In genomic region chr11:76783294-76783900, GRCh38 we compare ENCODE assay signal across 8 cellular contexts. TPM values are rescaled to one million over a fixed set of nuclear protein-coding genes. Genes with fewer than 3 reads are reported as not detected.
A peak's percentile ranks its signal among the peaks of the same experiment; 100 is the strongest.
DNase-seq lines count a peak whose midpoint lies in the region; ATAC-seq and TF ChIP-seq lines count a peak whose summit lies in the region.

TSKU (plus strand) TSS chr11:76783356; CDS start chr11:76795617, 12,261 bp downstream.

- H3K9me3 ChIP-seq in MG63 (no peaks in the 10 kb centered on the region), liver (ENCODE audit: control insufficient read depth in 4 of 4, low read length in 3 of 4) (no peaks in the 10 kb centered on the region), subcutaneous abdominal adipose tissue (ENCODE audit: control insufficient read depth in 5 of 5, low read length in 5 of 5) (no peaks in the 10 kb centered on the region)

- peak within 1 kb of the TSS; percentile 72 for H3K4me3 ChIP-seq in MG63
- peak within 1 kb of the TSS; percentile 93 for H3K4me3 ChIP-seq in brain microvascular endothelial cell (ENCODE audit: low read depth, low read length)
- H3K4me3 ChIP-seq in liver (ENCODE audit: low read depth in 1 of 3, low read length in 3 of 3), result peak within 1 kb of the TSS; percentile 86 to 93 (median 87)
- H3K4me3 ChIP-seq in subcutaneous abdominal adipose tissue (ENCODE audit: low read depth in 1 of 5, low read length in 5 of 5), result peak within 1 kb of the TSS; percentile 83 to 94 (median 90)

- DNase-seq in DMS53 treated with DMSO at 0.1 percent for 48 hours (lab: John Stamatoyannopoulos, UW; ENCODE audit: unreplicated experiment) (peak; percentile 61), MG63 (no peak), brain microvascular endothelial cell (peak; percentile 36), NCI-H2196 (lab: John Stamatoyannopoulos, UW; ENCODE audit: unreplicated experiment) (no peak), NCI-H2107 (lab: John Stamatoyannopoulos, UW) (no peak)

- H3K9ac ChIP-seq in liver (ENCODE audit: low read depth in 1 of 2, low read length in 2 of 2), result peak within 1 kb of the TSS; percentile 70 to 85
- peak within 1 kb of the TSS; percentile 77 to 96 (median 84) for H3K9ac ChIP-seq in subcutaneous abdominal adipose tissue (ENCODE audit: low read length in 5 of 5)

- no peak for ATAC-seq in GM19467 (IDR thresholded peaks at IDR 0.05; ENCODE audit: unreplicated experiment)

- under 1% methylated on average over 78 of the region's 78 CpGs for WGBS in liver

- no peak for TF ChIP-seq CTCF in brain microvascular endothelial cell (IDR thresholded peaks at IDR 0.05; ENCODE audit: low read depth, low read length, missing control alignments)
- no peak for TF ChIP-seq CTCF in liver (IDR thresholded peaks at IDR 0.05; ENCODE audit: low read depth, low read length, missing input control)

- H3K4me1 ChIP-seq in liver (ENCODE audit: control insufficient read depth in 4 of 4, insufficient read depth in 4 of 4, low read length in 3 of 4) (peaks cover 6 to 56% (median 36%) of the 10 kb centered on the region in 4 donors), subcutaneous abdominal adipose tissue (ENCODE audit: control insufficient read depth in 5 of 5, insufficient read depth in 5 of 5, low read length in 5 of 5) (peaks cover 35 to 89% (median 88%) of the 10 kb centered on the region in 5 donors)

- in situ Hi-C loops in brain microvascular endothelial cell (cut with HindIII; ENCODE audit: low pct_ligation_motif_present, low sequenced_read_pairs), result no loop called here

- no peak for TF ChIP-seq RAD21 in liver (IDR thresholded peaks at IDR 0.05)

- H3K27ac ChIP-seq in brain microvascular endothelial cell (peak within 1 kb of the TSS; percentile 89), liver (ENCODE audit: low read depth in 1 of 2, low read length in 2 of 2) (peak within 1 kb of the TSS; percentile 79 to 92), subcutaneous abdominal adipose tissue (ENCODE audit: low read depth, low read length) (peak within 1 kb of the TSS; percentile 95)

- H3K36me3 ChIP-seq in MG63 (peaks cover 5% of the 10 kb centered on the region; the same call in 1 of the 2 replicates), brain microvascular endothelial cell (replicated peaks) (no peaks in the 10 kb centered on the region), liver (ENCODE audit: control insufficient read depth in 4 of 4, insufficient read depth in 3 of 4, low read depth in 1 of 4, low read length in 3 of 4) (peaks cover 0 to 3% (median 0%) of the 10 kb centered on the region in 4 donors), subcutaneous abdominal adipose tissue (ENCODE audit: control insufficient read depth in 5 of 5, insufficient read depth in 5 of 5, low read length in 5 of 5) (peaks cover 0 to 8% (median 2%) of the 10 kb centered on the region in 5 donors)

- no peaks in the 10 kb centered on the region for H3K27me3 ChIP-seq in MG63
- H3K27me3 ChIP-seq in brain microvascular endothelial cell (replicated peaks), result no peaks in the 10 kb centered on the region
- H3K27me3 ChIP-seq in liver (ENCODE audit: control insufficient read depth in 4 of 4, insufficient read depth in 4 of 4, low read length in 3 of 4), result no peaks in the 10 kb centered on the region
- no peaks in the 10 kb centered on the region for H3K27me3 ChIP-seq in subcutaneous abdominal adipose tissue (ENCODE audit: control insufficient read depth in 5 of 5, insufficient read depth in 4 of 5, low read length in 5 of 5)

TF ChIP-seq in liver, 16 proteins besides CTCF, POLR2A, EP300 and RAD21:
- TF ChIP-seq JUND (IDR thresholded peaks at IDR 0.05), result no peak
- peak; percentile 2 for TF ChIP-seq REST (IDR thresholded peaks at IDR 0.05)
TF ChIP-seq in liver: peak in this region for 1.

RNA-seq across cellular contexts. Expression of gene TSKU, which starts in this region (rescaled TPM):
- 4.8 and 8.2 TPM in 2 replicates for total RNA-seq in MG63 (2014; rRNA removed; shearing (Covaris generic); ENCODE audit: low replicate concordance)
- total RNA-seq in liver, result 10 to 100 TPM in 1 of 2 donors, 1 to 10 TPM in 1; 3.3 to 33.7 TPM
- 100 to 1,000 TPM in 1 of 2 donors, 10 to 100 TPM in 1; 58.3 to 492 TPM for polyA plus RNA-seq in liver

Comparison
In these comparisons a context has a peak if more than half of its experiments do, and no peak if none do; other contexts are left out.
1. DNase-seq: peak in DMS53 treated with DMSO at 0.1 percent for 48 hours (single experiment) and brain microvascular endothelial cell (single experiment); none in MG63 (single experiment), NCI-H2196 (single experiment) and NCI-H2107 (single experiment).
2. Peak in every context shown above with its lines, with median percentiles within 50 percentile points of each other: H3K4me3 ChIP-seq and H3K27ac ChIP-seq.